14 cellular contexts compared by ENCODE assay signal in genomic region chr9:109950710-109951443, GRCh38.
DNase-seq lines count a peak whose midpoint lies in the region; ATAC-seq and FAIRE-seq lines count a peak whose summit lies in the region.
"Had no signal": no experiment of that assay in that cellular context is flagged by ENCODE, and none has a peak within 500 bp of the region (broad histone marks: within the 10 kb centered on the region; RNA-seq: fewer than 3 reads in every experiment).

No MANE protein-coding gene starts in this region.

- no peak overlapping the region for H3K4me3 Mint-ChIP-seq in activated naive CD8-positive, alpha-beta T cell treated with anti-CD3 and anti-CD28 coated beads, Interleukin-2, amount 10 ng/mL, durations not matched to agents 7 days and 5 days
- no peak overlapping the region for H3K4me3 Mint-ChIP-seq in activated naive CD8-positive, alpha-beta T cell treated with anti-CD3 and anti-CD28 coated beads for 36 hours
- H3K4me3 Mint-ChIP-seq in T-cell = peak overlapping the region in 1 of 3 donors; percentile 33
- no peak overlapping the region for H3K4me3 Mint-ChIP-seq in stimulated activated memory B cell treated with anti-CD40 and anti-IgM and Interleukin-4, amounts not matched to agents 10 μg/mL and 1 μg/mL and 100 μg/mL, for 72 hours

- POLR2A ChIA-PET in activated naive CD8-positive, alpha-beta T cell treated with anti-CD3 and anti-CD28 coated beads, Interleukin-2, amount 10 ng/mL, durations not matched to agents 7 days and 5 days (lab: Charles Lee) = no interaction called here
- POLR2A ChIA-PET in T-cell (lab: Charles Lee) = interaction anchor here (0.6 kb wide), 2 partner anchors 14 to 16 kb away, joined by 3 read pairs; no protein-coding TSS in a partner anchor

- peaks cover 8% of the 10 kb centered on the region for H3K27me3 Mint-ChIP-seq in activated naive CD8-positive, alpha-beta T cell treated with anti-CD3 and anti-CD28 coated beads, Interleukin-2, amount 10 ng/mL, durations not matched to agents 7 days and 5 days
- no peaks in the 10 kb centered on the region for H3K27me3 Mint-ChIP-seq in activated naive CD8-positive, alpha-beta T cell treated with anti-CD3 and anti-CD28 coated beads for 36 hours
- no peaks in the 10 kb centered on the region for H3K27me3 Mint-ChIP-seq in T-cell
- H3K27me3 Mint-ChIP-seq in stimulated activated memory B cell treated with anti-CD40 and anti-IgM and Interleukin-4, amounts not matched to agents 10 μg/mL and 1 μg/mL and 100 μg/mL, for 72 hours = no peaks in the 10 kb centered on the region

- FAIRE-seq in urothelium cell line (lab: Jason Lieb, UNC) = no peak

- ATAC-seq in activated naive CD8-positive, alpha-beta T cell treated with anti-CD3 and anti-CD28 coated beads, Interleukin-2, amount 10 ng/mL, durations not matched to agents 7 days and 5 days (ENCODE audit: low read depth) = peak; percentile 39
- ATAC-seq in HG02759 (IDR thresholded peaks at IDR 0.05; ENCODE audit: unreplicated experiment) = peak; percentile 92
- ATAC-seq in T-cell (replicated peaks in 1 of 4) = peak; percentile 36 to 76 (median 67)
- peak; percentile 68 for ATAC-seq in stimulated activated memory B cell treated with anti-CD40 and anti-IgM and Interleukin-4, amounts not matched to agents 10 μg/mL and 1 μg/mL and 100 μg/mL, for 72 hours
- ATAC-seq: gastrocnemius medialis, left cardiac atrium had no signal

- H3K27ac Mint-ChIP-seq in activated naive CD8-positive, alpha-beta T cell treated with anti-CD3 and anti-CD28 coated beads, Interleukin-2, amount 10 ng/mL, durations not matched to agents 7 days and 5 days = no peak overlapping the region
- H3K27ac Mint-ChIP-seq in activated naive CD8-positive, alpha-beta T cell treated with anti-CD3 and anti-CD28 coated beads for 36 hours = no peak overlapping the region
- H3K27ac Mint-ChIP-seq in T-cell = peak overlapping the region; percentile 65 to 81
- peak overlapping the region; percentile 81 for H3K27ac Mint-ChIP-seq in stimulated activated memory B cell treated with anti-CD40 and anti-IgM and Interleukin-4, amounts not matched to agents 10 μg/mL and 1 μg/mL and 100 μg/mL, for 72 hours

- H3K36me3 Mint-ChIP-seq in activated naive CD8-positive, alpha-beta T cell treated with anti-CD3 and anti-CD28 coated beads, Interleukin-2, amount 10 ng/mL, durations not matched to agents 7 days and 5 days = no peaks in the 10 kb centered on the region
- no peaks in the 10 kb centered on the region for H3K36me3 Mint-ChIP-seq in activated naive CD8-positive, alpha-beta T cell treated with anti-CD3 and anti-CD28 coated beads for 36 hours
- H3K36me3 Mint-ChIP-seq in T-cell = no peaks in the 10 kb centered on the region
- H3K36me3 Mint-ChIP-seq in stimulated activated memory B cell treated with anti-CD40 and anti-IgM and Interleukin-4, amounts not matched to agents 10 μg/mL and 1 μg/mL and 100 μg/mL, for 72 hours = no peaks in the 10 kb centered on the region

- CTCF ChIA-PET in T-cell (lab: Charles Lee) = interaction anchor here in 1 of 2 donors (0.5 kb wide), 1 partner anchor 34 kb away, joined by 3 read pairs; no protein-coding TSS in a partner anchor

- peaks cover 6% of the 10 kb centered on the region for H3K4me1 Mint-ChIP-seq in activated naive CD8-positive, alpha-beta T cell treated with anti-CD3 and anti-CD28 coated beads, Interleukin-2, amount 10 ng/mL, durations not matched to agents 7 days and 5 days
- peaks cover 13% of the 10 kb centered on the region for H3K4me1 Mint-ChIP-seq in activated naive CD8-positive, alpha-beta T cell treated with anti-CD3 and anti-CD28 coated beads for 36 hours
- H3K4me1 Mint-ChIP-seq in T-cell = peaks cover 17 to 27% (median 21%) of the 10 kb centered on the region in 3 donors
- H3K4me1 Mint-ChIP-seq in stimulated activated memory B cell treated with anti-CD40 and anti-IgM and Interleukin-4, amounts not matched to agents 10 μg/mL and 1 μg/mL and 100 μg/mL, for 72 hours = peaks cover 47% of the 10 kb centered on the region

- peaks cover 2% of the 10 kb centered on the region for H3K9me3 Mint-ChIP-seq in activated naive CD8-positive, alpha-beta T cell treated with anti-CD3 and anti-CD28 coated beads, Interleukin-2, amount 10 ng/mL, durations not matched to agents 7 days and 5 days
- H3K9me3 Mint-ChIP-seq in activated naive CD8-positive, alpha-beta T cell treated with anti-CD3 and anti-CD28 coated beads for 36 hours = no peaks in the 10 kb centered on the region
- H3K9me3 Mint-ChIP-seq in T-cell = no peaks in the 10 kb centered on the region
- H3K9me3 Mint-ChIP-seq in stimulated activated memory B cell treated with anti-CD40 and anti-IgM and Interleukin-4, amounts not matched to agents 10 μg/mL and 1 μg/mL and 100 μg/mL, for 72 hours = no peaks in the 10 kb centered on the region

- no peak for DNase-seq in activated naive CD8-positive, alpha-beta T cell treated with anti-CD3 and anti-CD28 coated beads, Interleukin-2, amount 10 ng/mL, durations not matched to agents 7 days and 5 days
- no peak for DNase-seq in activated naive CD8-positive, alpha-beta T cell treated with anti-CD3 and anti-CD28 coated beads for 36 hours
- DNase-seq in T-cell (no peak), urothelium cell line (ENCODE audit: low spot score) (no peak), DMS114 treated with DMSO at 0.1 percent for 48 hours (lab: John Stamatoyannopoulos, UW; ENCODE audit: unreplicated experiment) (no peak), islet precursor cell (no peak)
- DNase-seq: activated effector memory CD4-positive, alpha-beta T cell treated with anti-CD3 and anti-CD28 coated beads, Interleukin-2, amount 50 U/mL, for 16 hours; cortex of kidney; gastrocnemius medialis; left cardiac atrium; NCI-H1417; trophoblast cell had no signal

Comparison
In these comparisons a context has a peak if more than half of its experiments do, and no peak if none do; other contexts are left out.
1. ATAC-seq: peak in every context shown above with its lines; median percentile 92 in HG02759; 68 in stimulated activated memory B cell treated with anti-CD40 and anti-IgM and Interleukin-4, amounts not matched to agents 10 μg/mL and 1 μg/mL and 100 μg/mL, for 72 hours; 67 in T-cell; 39 in activated naive CD8-positive, alpha-beta T cell treated with anti-CD3 and anti-CD28 coated beads, Interleukin-2, amount 10 ng/mL, durations not matched to agents 7 days and 5 days.
2. H3K27ac Mint-ChIP-seq: peak in T-cell (2 of 2) and stimulated activated memory B cell treated with anti-CD40 and anti-IgM and Interleukin-4, amounts not matched to agents 10 μg/mL and 1 μg/mL and 100 μg/mL, for 72 hours (single experiment); none in activated naive CD8-positive, alpha-beta T cell treated with anti-CD3 and anti-CD28 coated beads, Interleukin-2, amount 10 ng/mL, durations not matched to agents 7 days and 5 days (single experiment) and activated naive CD8-positive, alpha-beta T cell treated with anti-CD3 and anti-CD28 coated beads for 36 hours (single experiment).